In genomic region chr4:40719008-40719623, GRCh38 we compare ENCODE assay signal across 8 cellular contexts. TPM values are rescaled to one million over a fixed set of nuclear protein-coding genes. Genes with fewer than 3 reads are reported as not detected.
DNase-seq lines count a peak whose midpoint lies in the region; ATAC-seq and TF ChIP-seq lines count a peak whose summit lies in the region.

No MANE protein-coding gene starts in this region.

- H3K27ac Mint-ChIP-seq in stimulated activated memory B cell treated with anti-CD40 and anti-IgM and Interleukin-4, amounts not matched to agents 10 μg/mL and 1 μg/mL and 100 μg/mL, for 72 hours = no peak overlapping the region

- H3K4me3 ChIP-seq in brain microvascular endothelial cell (ENCODE audit: low read depth, low read length) (no peak overlapping the region), mesendoderm (ENCODE audit: low read length) (no peak overlapping the region)

- no peaks in the 10 kb centered on the region for H3K9me3 Mint-ChIP-seq in stimulated activated memory B cell treated with anti-CD40 and anti-IgM and Interleukin-4, amounts not matched to agents 10 μg/mL and 1 μg/mL and 100 μg/mL, for 72 hours

- no peak overlapping the region for H3K4me3 Mint-ChIP-seq in stimulated activated memory B cell treated with anti-CD40 and anti-IgM and Interleukin-4, amounts not matched to agents 10 μg/mL and 1 μg/mL and 100 μg/mL, for 72 hours

- H3K27me3 ChIP-seq in brain microvascular endothelial cell (replicated peaks) (no peaks in the 10 kb centered on the region), mesendoderm (ENCODE audit: insufficient read depth, low read length, poor library complexity) (no peaks in the 10 kb centered on the region)

- H3K79me2 ChIP-seq in mesendoderm (ENCODE audit: control insufficient read depth, insufficient read depth, low read length) = no peaks in the 10 kb centered on the region

- no peaks in the 10 kb centered on the region for H3K4me1 ChIP-seq in mesendoderm (ENCODE audit: control insufficient read depth, low read depth, low read length)

- no peak overlapping the region for H2BK5ac ChIP-seq in mesendoderm (ENCODE audit: low read length)

- H4K5ac ChIP-seq in mesendoderm (ENCODE audit: low read length) = no peak overlapping the region

- no peaks in the 10 kb centered on the region for H3K79me1 ChIP-seq in mesendoderm (ENCODE audit: low read length)

- H3K36me3 ChIP-seq in brain microvascular endothelial cell (replicated peaks) = no peaks in the 10 kb centered on the region
- no peaks in the 10 kb centered on the region for H3K36me3 ChIP-seq in mesendoderm (ENCODE audit: control insufficient read depth, insufficient read depth, low read length)

- H3K23ac ChIP-seq in mesendoderm (ENCODE audit: low read length) = no peak overlapping the region

- no peak overlapping the region for H3K4me2 ChIP-seq in mesendoderm (ENCODE audit: low read length)

- no peak overlapping the region for H3K4ac ChIP-seq in mesendoderm (ENCODE audit: low read depth, low read length)

- no peaks in the 10 kb centered on the region for H3K36me3 Mint-ChIP-seq in stimulated activated memory B cell treated with anti-CD40 and anti-IgM and Interleukin-4, amounts not matched to agents 10 μg/mL and 1 μg/mL and 100 μg/mL, for 72 hours

- TF ChIP-seq CTCF in C4-2B (conservative IDR thresholded peaks at IDR 0.05) = peak; percentile 76
- peak; percentile 69 for TF ChIP-seq CTCF in brain microvascular endothelial cell (IDR thresholded peaks at IDR 0.05; ENCODE audit: low read depth, low read length, missing control alignments)

- no peak overlapping the region for H3K18ac ChIP-seq in mesendoderm (ENCODE audit: low read length)

- H2BK15ac ChIP-seq in mesendoderm (replicated peaks; ENCODE audit: low read depth) = no peak overlapping the region

- H3K27me3 Mint-ChIP-seq in stimulated activated memory B cell treated with anti-CD40 and anti-IgM and Interleukin-4, amounts not matched to agents 10 μg/mL and 1 μg/mL and 100 μg/mL, for 72 hours = no peaks in the 10 kb centered on the region

- ATAC-seq in GM18519 (IDR thresholded peaks at IDR 0.05; ENCODE audit: low FRiP score, unreplicated experiment) (peak; percentile 60), HG03064 (IDR thresholded peaks at IDR 0.05; ENCODE audit: low read depth, unreplicated experiment) (peak; percentile 54)
- ATAC-seq in stimulated activated memory B cell treated with anti-CD40 and anti-IgM and Interleukin-4, amounts not matched to agents 10 μg/mL and 1 μg/mL and 100 μg/mL, for 72 hours = no peak

- DNase-seq in NCI-H345 (lab: John Stamatoyannopoulos, UW) = peak; percentile 27
- DNase-seq in brain microvascular endothelial cell = peak; percentile 34
- peak; percentile 65 for DNase-seq in mesendoderm
- no peak for DNase-seq in stimulated activated CD4-positive, alpha-beta T cell treated with anti-CD3 and anti-CD28 coated beads, Interleukin-12 subunit alpha, Interleukin-12 subunit beta, amount 100 ng/mL, for 4 hours

- H2BK120ac ChIP-seq in mesendoderm (ENCODE audit: low read depth, low read length) = no peak overlapping the region

- no CpG with 5 or more reads among the region's 5 CpGs for WGBS in mesendoderm (ENCODE audit: extremely low coverage, insufficient coverage, low lambda C conversion rate)

- in situ Hi-C loops in brain microvascular endothelial cell (cut with HindIII; ENCODE audit: low pct_ligation_motif_present, low sequenced_read_pairs) = no loop called here

- H3K56ac ChIP-seq in mesendoderm (ENCODE audit: low read length) = no peak overlapping the region

- no peak overlapping the region for H4K8ac ChIP-seq in mesendoderm (ENCODE audit: low read depth, low read length)

- H2AK5ac ChIP-seq in mesendoderm (ENCODE audit: low read length) = no peak overlapping the region

- H3K4me1 Mint-ChIP-seq in stimulated activated memory B cell treated with anti-CD40 and anti-IgM and Interleukin-4, amounts not matched to agents 10 μg/mL and 1 μg/mL and 100 μg/mL, for 72 hours = peaks cover 6% of the 10 kb centered on the region

- H3K9ac ChIP-seq in mesendoderm (ENCODE audit: low read length) = no peak overlapping the region

- no peak overlapping the region for H3K27ac ChIP-seq in C4-2B
- H3K27ac ChIP-seq in brain microvascular endothelial cell = no peak overlapping the region
- no peak overlapping the region for H3K27ac ChIP-seq in mesendoderm (ENCODE audit: low read depth, low read length)

RNA-seq across cellular contexts. Expression of gene NSUN7, which starts 30.6 kb away (rescaled TPM):
- polyA plus RNA-seq in mesendoderm (2013, experiment 1 of 2) = 12.0 TPM
- polyA plus RNA-seq in mesendoderm (2013, experiment 2 of 2) = 11.4 TPM
